10 cellular contexts compared by ENCODE assay signal in genomic region chr13:80083516-80084085, GRCh38.
DNase-seq lines count a peak whose midpoint lies in the region; ATAC-seq and TF ChIP-seq lines count a peak whose summit lies in the region.
"Had no signal": no experiment of that assay in that cellular context is flagged by ENCODE, and none has a peak within 500 bp of the region (broad histone marks: within the 10 kb centered on the region; RNA-seq: fewer than 3 reads in every experiment).

No MANE protein-coding gene starts in this region.

- H3K4me1 Mint-ChIP-seq in natural killer cell, result no peaks in the 10 kb centered on the region

- H3K9me3 ChIP-seq in mesodermal cell (ENCODE audit: control insufficient read depth, low read length) (no peaks in the 10 kb centered on the region), tibial nerve (no peaks in the 10 kb centered on the region), mucosa of descending colon (no peaks in the 10 kb centered on the region)

- H3K27me3 Mint-ChIP-seq in natural killer cell (ENCODE audit: low read depth in 2 of 2), result no peaks in the 10 kb centered on the region

- intact Hi-C loops in mucosa of descending colon (cut with DNase I, micrococcal nuclease) (no loop called here), natural killer cell (cut with micrococcal nuclease) (no loop called here)

- H3K4me3 ChIP-seq in mesodermal cell (ENCODE audit: extremely low read depth, insufficient read depth, low read length, poor library complexity, severe bottlenecking), result no peak overlapping the region
- peak overlapping the region in 1 of 4 donors; percentile 9 for H3K4me3 ChIP-seq in tibial nerve
- no peak overlapping the region for H3K4me3 ChIP-seq in mucosa of descending colon

- H3K4me3 Mint-ChIP-seq in natural killer cell, result no peak overlapping the region

- DNase-seq in LHCN-M2 (ENCODE audit: low read depth), result peak; percentile 62
- DNase-seq in cerebellar cortex (ENCODE audit: low spot score), result peak; percentile 98
- DNase-seq in tibial nerve (ENCODE audit: low spot score in 2 of 2), result no peak
- no peak for DNase-seq in NCI-H524 (lab: John Stamatoyannopoulos, UW)
- DNase-seq in mucosa of descending colon, result no peak
- DNase-seq in natural killer cell, result no peak
- DNase-seq: activated effector memory CD4-positive, alpha-beta T cell treated with anti-CD3 and anti-CD28 coated beads, Interleukin-2, amount 50 U/mL, for 16 hours; T1000 had no signal

- ATAC-seq in mucosa of descending colon, result no peak
- no peak for ATAC-seq in natural killer cell

- no peaks in the 10 kb centered on the region for H3K9me3 Mint-ChIP-seq in natural killer cell

- H3K4me1 ChIP-seq in mesodermal cell (ENCODE audit: control insufficient read depth, insufficient read depth, low read length, poor library complexity, severe bottlenecking) (peaks cover 37% of the 10 kb centered on the region), tibial nerve (peaks cover 0 to 28% (median 5%) of the 10 kb centered on the region in 4 donors), mucosa of descending colon (ENCODE audit: low read depth) (peaks cover 8% of the 10 kb centered on the region)
- H3K4me1 ChIP-seq: parathyroid adenoma had no signal

- H3K27ac Mint-ChIP-seq in natural killer cell, result no peak overlapping the region

- no peak for TF ChIP-seq POLR2A in tibial nerve (IDR thresholded peaks at IDR 0.05)

- no peak for TF ChIP-seq EP300 in tibial nerve (IDR thresholded peaks at IDR 0.05)

- no peak for TF ChIP-seq CTCF in tibial nerve (IDR thresholded peaks at IDR 0.05)
- no peak for TF ChIP-seq CTCF in mucosa of descending colon (IDR thresholded peaks at IDR 0.05)
- no peak for TF ChIP-seq CTCF in natural killer cell (IDR thresholded peaks at IDR 0.05)

- no peaks in the 10 kb centered on the region for H3K36me3 Mint-ChIP-seq in natural killer cell

- H3K27ac ChIP-seq in mesodermal cell (ENCODE audit: low read depth, low read length, severe bottlenecking) (peak overlapping the region; percentile 91), tibial nerve (peak overlapping the region in 3 of 4 donors; percentile 5 to 81 (median 77))
- H3K27ac ChIP-seq: parathyroid adenoma had no signal

- no peaks in the 10 kb centered on the region for H3K27me3 ChIP-seq in tibial nerve

- H3K36me3 ChIP-seq in mesodermal cell (ENCODE audit: control insufficient read depth, insufficient read depth, low read length), result no peaks in the 10 kb centered on the region
- H3K36me3 ChIP-seq in tibial nerve, result no peaks in the 10 kb centered on the region
- no peaks in the 10 kb centered on the region for H3K36me3 ChIP-seq in mucosa of descending colon (ENCODE audit: low read depth)

- 83 to 87% methylated on average over 7 of the region's 7 CpGs for whole genome bisulfite sequencing in mesodermal cell (ENCODE audit: insufficient coverage in 2 of 2), 2 experiments
- 15 to 17% methylated on average over 7 of the region's 7 CpGs for WGBS in tibial nerve, 2 donors

Comparison
In these comparisons a context has a peak if more than half of its experiments do, and no peak if none do; other contexts are left out.
1. DNase-seq: peak in LHCN-M2 (single experiment) and cerebellar cortex (single experiment); none in tibial nerve (0 of 2), NCI-H524 (0 of 2), mucosa of descending colon (0 of 3) and natural killer cell (single experiment).